13 cellular contexts compared by ENCODE assay signal in genomic region chr9:95077053-95077765, GRCh38.
DNase-seq lines count a peak whose midpoint lies in the region; ATAC-seq and TF ChIP-seq lines count a peak whose summit lies in the region.
"Had no signal": no experiment of that assay in that cellular context is flagged by ENCODE, and none has a peak within 500 bp of the region (broad histone marks: within the 10 kb centered on the region; RNA-seq: fewer than 3 reads in every experiment).

No MANE protein-coding gene starts in this region.

- H3K4me3 ChIP-seq in brain microvascular endothelial cell (ENCODE audit: low read depth, low read length) (no peak overlapping the region), left ventricle myocardium inferior (peak overlapping the region; percentile 17), thyroid gland (replicated peaks in 1 of 3) (no peak overlapping the region)
- H3K4me3 ChIP-seq: SJSA1 had no signal

- peaks cover 27% of the 10 kb centered on the region for H3K36me3 ChIP-seq in brain microvascular endothelial cell (replicated peaks)
- H3K36me3 ChIP-seq in left ventricle myocardium inferior: peaks cover 28% of the 10 kb centered on the region
- H3K36me3 ChIP-seq in thyroid gland: peaks cover 14 to 18% of the 10 kb centered on the region in 2 donors

- peak; percentile 41 for TF ChIP-seq CTCF in brain microvascular endothelial cell (IDR thresholded peaks at IDR 0.05; ENCODE audit: low read depth, low read length, missing control alignments)
- peak; percentile 29 for TF ChIP-seq CTCF in left ventricle myocardium inferior (IDR thresholded peaks at IDR 0.05; ENCODE audit: borderline replicate concordance)
- no peak for TF ChIP-seq CTCF in neural crest cell (conservative IDR thresholded peaks at IDR 0.05)
- no peak for TF ChIP-seq CTCF in thyroid gland (IDR thresholded peaks at IDR 0.05)
- no peak for TF ChIP-seq CTCF in CD14-positive monocyte (IDR thresholded peaks at IDR 0.05)
- no peak for TF ChIP-seq CTCF in MCF 10A (IDR thresholded peaks at IDR 0.05; ENCODE audit: unreplicated experiment)

- H3K27ac Mint-ChIP-seq in neural crest cell (ENCODE audit: unreplicated experiment) (peak overlapping the region; percentile 92), CD14-positive monocyte (peak overlapping the region in 1 of 7 donors; percentile 43), MCF 10A (ENCODE audit: low read depth, unreplicated experiment) (no peak overlapping the region)
- H3K27ac Mint-ChIP-seq: natural killer cell had no signal

- CTCF ChIA-PET in MCF 10A (lab: Yijun Ruan, JAX): interaction anchor here (0.5 to 2.0 kb wide), 3 partner anchors 35 to 338 kb away, joined by 3 to 7 read pairs (median 3); no protein-coding TSS in a partner anchor

- ATAC-seq in GM21737 (IDR thresholded peaks at IDR 0.05; ENCODE audit: unreplicated experiment): no peak
- ATAC-seq: activated CD4-positive, CD25-positive, alpha-beta regulatory T cell treated with anti-CD3 and anti-CD28 coated beads, Interleukin-2, amount 50 U/mL, for 24 hours; natural killer cell had no signal

- H3K4me1 ChIP-seq in left ventricle myocardium inferior (peaks cover 100% of the 10 kb centered on the region), thyroid gland (peaks cover 43 to 71% of the 10 kb centered on the region in 2 donors)
- H3K4me1 ChIP-seq: SJSA1 had no signal

- H3K36me3 Mint-ChIP-seq in neural crest cell (ENCODE audit: low read depth) (no peaks in the 10 kb centered on the region), CD14-positive monocyte (peaks cover 0 to 10% of the 10 kb centered on the region in 2 donors), MCF 10A (ENCODE audit: insufficient read depth, unreplicated experiment) (peaks cover 90% of the 10 kb centered on the region)
- H3K36me3 Mint-ChIP-seq: natural killer cell had no signal

- WGBS in thyroid gland, 2 donors: 73 to 76% methylated on average over 18 of the region's 18 CpGs

- H3K9me3 ChIP-seq in left ventricle myocardium inferior (replicated peaks): no peaks in the 10 kb centered on the region
- H3K9me3 ChIP-seq in thyroid gland: no peaks in the 10 kb centered on the region
- H3K9me3 ChIP-seq: SJSA1 had no signal

- H3K9me3 Mint-ChIP-seq in neural crest cell (no peaks in the 10 kb centered on the region), CD14-positive monocyte (no peaks in the 10 kb centered on the region), MCF 10A (ENCODE audit: unreplicated experiment) (no peaks in the 10 kb centered on the region)
- H3K9me3 Mint-ChIP-seq: natural killer cell had no signal

- H3K4me3 Mint-ChIP-seq in neural crest cell (peak overlapping the region; percentile 52), CD14-positive monocyte (no peak overlapping the region), MCF 10A (ENCODE audit: unreplicated experiment) (no peak overlapping the region)
- H3K4me3 Mint-ChIP-seq: natural killer cell had no signal

- no peak for DNase-seq in brain microvascular endothelial cell
- no peak for DNase-seq in left ventricle myocardium inferior
- DNase-seq in neural crest cell (ENCODE audit: low read depth, low spot score): no peak
- no peak for DNase-seq in thyroid gland
- no peak for DNase-seq in AG20443 (ENCODE audit: low spot score)
- DNase-seq in CD14-positive monocyte (ENCODE audit: low spot score): no peak
- DNase-seq in MCF 10A (ENCODE audit: unreplicated experiment): no peak
- DNase-seq: COR-L47, natural killer cell, NCI-H774 had no signal

- H3K27me3 ChIP-seq in brain microvascular endothelial cell (replicated peaks) (no peaks in the 10 kb centered on the region), left ventricle myocardium inferior (ENCODE audit: low read depth) (no peaks in the 10 kb centered on the region), thyroid gland (no peaks in the 10 kb centered on the region)
- H3K27me3 ChIP-seq: SJSA1 had no signal

- peaks cover 66% of the 10 kb centered on the region for H3K4me1 Mint-ChIP-seq in neural crest cell
- H3K4me1 Mint-ChIP-seq in CD14-positive monocyte: no peaks in the 10 kb centered on the region
- H3K4me1 Mint-ChIP-seq in MCF 10A (ENCODE audit: insufficient read depth, unreplicated experiment): peaks cover 5% of the 10 kb centered on the region
- H3K4me1 Mint-ChIP-seq: natural killer cell had no signal

- H3K27ac ChIP-seq in brain microvascular endothelial cell (no peak overlapping the region), left ventricle myocardium inferior (replicated peaks) (peak overlapping the region; percentile 90), thyroid gland (peak overlapping the region in 2 of 3 donors; percentile 24 to 48)
- H3K27ac ChIP-seq: SJSA1 had no signal

- BruUV-seq in MCF 10A (replicated peaks; lab: Mats Ljungman, UMichigan): no TSS peak

- POLR2A ChIA-PET in MCF 10A (lab: Yijun Ruan, JAX): no interaction called here

- H3K27me3 Mint-ChIP-seq in neural crest cell (ENCODE audit: low read depth): no peaks in the 10 kb centered on the region
- no peaks in the 10 kb centered on the region for H3K27me3 Mint-ChIP-seq in CD14-positive monocyte (ENCODE audit: low read depth in 3 of 3)
- H3K27me3 Mint-ChIP-seq in MCF 10A (ENCODE audit: insufficient read depth, unreplicated experiment): no peaks in the 10 kb centered on the region

- intact Hi-C loops in left ventricle myocardium inferior (cut with micrococcal nuclease): no loop called here
- intact Hi-C loops in thyroid gland (cut with DNase I): no loop called here
- intact Hi-C loops in CD14-positive monocyte (cut with micrococcal nuclease): no loop called here
- intact Hi-C loops in MCF 10A (cut with micrococcal nuclease): no loop called here

- in situ Hi-C loops in brain microvascular endothelial cell (cut with HindIII; ENCODE audit: low pct_ligation_motif_present, low sequenced_read_pairs): no loop called here

- TF ChIP-seq POLR2A in thyroid gland (IDR thresholded peaks at IDR 0.05): no peak

Comparison
In these comparisons a context has a peak if more than half of its experiments do, and no peak if none do; other contexts are left out.
1. CTCF ChIP-seq: peak in brain microvascular endothelial cell (single experiment) and left ventricle myocardium inferior (single experiment); none in neural crest cell (single experiment), thyroid gland (0 of 6), CD14-positive monocyte (single experiment) and MCF 10A (single experiment).